In the genomic region with DNA sequence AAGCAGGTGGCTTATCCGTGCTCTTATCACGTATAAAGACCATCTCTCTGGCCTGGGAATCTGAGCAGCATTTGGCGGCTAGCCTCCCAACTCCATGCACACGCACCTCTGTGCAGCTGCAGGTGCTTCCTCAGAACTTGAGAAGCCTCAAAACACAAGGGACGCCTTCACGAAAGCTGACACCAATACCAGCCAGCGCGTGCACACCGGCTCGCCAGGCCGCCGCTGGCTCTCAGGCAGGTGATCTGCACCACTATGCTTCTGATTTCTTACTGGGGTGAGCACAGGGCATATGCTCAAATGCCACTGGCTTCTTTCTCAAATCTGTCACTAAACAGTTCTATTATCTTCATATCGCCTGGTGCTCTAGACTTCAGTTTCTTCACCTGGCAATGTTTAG, we compare ENCODE assay signal across 1 cellular context.
TF ChIP-seq lines count a peak whose summit lies in the region.

No MANE protein-coding gene starts in this region.

TF ChIP-seq in HepG2, 621 proteins besides CTCF, POLR2A, EP300 and RAD21 (continued from another document):
- TF ChIP-seq ZSCAN21 (CRISPR knock-in tag; IDR thresholded peaks at IDR 0.05; ENCODE audit: borderline replicate concordance) (no peak), ZNF10 (CRISPR knock-in tag; IDR thresholded peaks at IDR 0.05; ENCODE audit: borderline replicate concordance, low read depth) (no peak), NFE2L1 (CRISPR knock-in tag; IDR thresholded peaks at IDR 0.05; ENCODE audit: borderline replicate concordance) (no peak), THRA (CRISPR knock-in tag; IDR thresholded peaks at IDR 0.05; ENCODE audit: borderline replicate concordance) (no peak), ZEB1 (IDR thresholded peaks at IDR 0.05; ENCODE audit: insufficient replicate concordance, low read depth) (no peak), ZNF207 (IDR thresholded peaks at IDR 0.05; ENCODE audit: borderline replicate concordance) (no peak), KLF16 (CRISPR knock-in tag; IDR thresholded peaks at IDR 0.05) (no peak), SMAD1 (CRISPR knock-in tag; IDR thresholded peaks at IDR 0.05; ENCODE audit: borderline replicate concordance, low read depth) (no peak), REPIN1 (CRISPR knock-in tag; IDR thresholded peaks at IDR 0.05; ENCODE audit: borderline replicate concordance, low read depth) (no peak), ZNF3 (CRISPR knock-in tag; IDR thresholded peaks at IDR 0.05) (no peak), NFRKB (IDR thresholded peaks at IDR 0.05) (no peak), ZNF33A (CRISPR knock-in tag; IDR thresholded peaks at IDR 0.05; ENCODE audit: borderline replicate concordance) (no peak), U2AF1 (optimal IDR thresholded peaks at IDR 0.05; ENCODE audit: low read depth, low read length) (no peak)
- TF ChIP-seq, protein P1, sequence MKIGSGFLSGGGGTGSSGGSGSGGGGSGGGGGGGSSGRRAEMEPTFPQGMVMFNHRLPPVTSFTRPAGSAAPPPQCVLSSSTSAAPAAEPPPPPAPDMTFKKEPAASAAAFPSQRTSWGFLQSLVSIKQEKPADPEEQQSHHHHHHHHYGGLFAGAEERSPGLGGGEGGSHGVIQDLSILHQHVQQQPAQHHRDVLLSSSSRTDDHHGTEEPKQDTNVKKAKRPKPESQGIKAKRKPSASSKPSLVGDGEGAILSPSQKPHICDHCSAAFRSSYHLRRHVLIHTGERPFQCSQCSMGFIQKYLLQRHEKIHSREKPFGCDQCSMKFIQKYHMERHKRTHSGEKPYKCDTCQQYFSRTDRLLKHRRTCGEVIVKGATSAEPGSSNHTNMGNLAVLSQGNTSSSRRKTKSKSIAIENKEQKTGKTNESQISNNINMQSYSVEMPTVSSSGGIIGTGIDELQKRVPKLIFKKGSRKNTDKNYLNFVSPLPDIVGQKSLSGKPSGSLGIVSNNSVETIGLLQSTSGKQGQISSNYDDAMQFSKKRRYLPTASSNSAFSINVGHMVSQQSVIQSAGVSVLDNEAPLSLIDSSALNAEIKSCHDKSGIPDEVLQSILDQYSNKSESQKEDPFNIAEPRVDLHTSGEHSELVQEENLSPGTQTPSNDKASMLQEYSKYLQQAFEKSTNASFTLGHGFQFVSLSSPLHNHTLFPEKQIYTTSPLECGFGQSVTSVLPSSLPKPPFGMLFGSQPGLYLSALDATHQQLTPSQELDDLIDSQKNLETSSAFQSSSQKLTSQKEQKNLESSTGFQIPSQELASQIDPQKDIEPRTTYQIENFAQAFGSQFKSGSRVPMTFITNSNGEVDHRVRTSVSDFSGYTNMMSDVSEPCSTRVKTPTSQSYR (CRISPR knock-in tag; IDR thresholded peaks at IDR 0.05; ENCODE audit: borderline replicate concordance) = no peak
